Comparison of ENCODE assay signal across 9 cellular contexts in genomic region chr4:54539500-54540029, GRCh38.
DNase-seq lines count a peak whose midpoint lies in the region; ATAC-seq and TF ChIP-seq lines count a peak whose summit lies in the region.
"Had no signal": no experiment of that assay in that cellular context is flagged by ENCODE, and none has a peak within 500 bp of the region (broad histone marks: within the 10 kb centered on the region; RNA-seq: fewer than 3 reads in every experiment).

No MANE protein-coding gene starts in this region.

- H3K4me1 ChIP-seq in iPS-20b (ENCODE audit: insufficient read depth, low read length), result peaks cover 16% of the 10 kb centered on the region; the same call in 1 of the 2 replicates
- H3K4me1 ChIP-seq: BLaER1 treated with 17β-estradiol and CSF1 and Interleukin-3, amounts not matched to agents 10 nM and 100 nM had no signal

- DNase-seq in NCI-H1436 (lab: John Stamatoyannopoulos, UW) (peak; percentile 32), NCI-H1436 treated with DMSO at 0.1 percent for 48 hours (lab: John Stamatoyannopoulos, UW) (no peak), NCI-H2171 treated with DMSO at 0.1 percent for 48 hours (lab: John Stamatoyannopoulos, UW) (peak; percentile 72), brain microvascular endothelial cell (peak; percentile 45), sciatic nerve (ENCODE audit: low spot score) (no peak)
- DNase-seq in effector CD8-positive, alpha-beta T cell (lab: John Stamatoyannopoulos, UW), result no peak
- DNase-seq in activated CD4-positive, alpha-beta T cell treated with anti-CD3 and anti-CD28 coated beads for 1 hour, result no peak

- H3K9me3 ChIP-seq in iPS-20b (ENCODE audit: insufficient read depth, low read depth, low read length), result peaks cover 3% of the 10 kb centered on the region; the same call in 1 of the 2 replicates

- H3K4me3 ChIP-seq in brain microvascular endothelial cell (ENCODE audit: low read depth, low read length) (peak overlapping the region; percentile 55), iPS-20b (ENCODE audit: low read length) (peak overlapping the region; percentile 69)
- H3K4me3 ChIP-seq: BLaER1 treated with 17β-estradiol and CSF1 and Interleukin-3, amounts not matched to agents 10 nM and 100 nM had no signal

- ATAC-seq in sciatic nerve, result peak; percentile 81

- H3K27me3 ChIP-seq in brain microvascular endothelial cell (replicated peaks) (no peaks in the 10 kb centered on the region), iPS-20b (ENCODE audit: insufficient read depth, low read length) (peaks cover 8% of the 10 kb centered on the region; the same call in 1 of the 2 replicates)
- H3K27me3 ChIP-seq: BLaER1 treated with 17β-estradiol and CSF1 and Interleukin-3, amounts not matched to agents 10 nM and 100 nM had no signal

- H3K36me3 ChIP-seq in brain microvascular endothelial cell (replicated peaks), result no peaks in the 10 kb centered on the region
- no peaks in the 10 kb centered on the region for H3K36me3 ChIP-seq in iPS-20b (ENCODE audit: insufficient read depth, low read depth, low read length)
- H3K36me3 ChIP-seq: BLaER1 treated with 17β-estradiol and CSF1 and Interleukin-3, amounts not matched to agents 10 nM and 100 nM had no signal

- H3K27ac ChIP-seq in brain microvascular endothelial cell (no peak overlapping the region), iPS-20b (ENCODE audit: low read length) (no peak overlapping the region)
- H3K27ac ChIP-seq: BLaER1 treated with 17β-estradiol and CSF1 and Interleukin-3, amounts not matched to agents 10 nM and 100 nM had no signal

- no peak overlapping the region for H3K9ac ChIP-seq in iPS-20b (ENCODE audit: low read depth, low read length)
- H3K9ac ChIP-seq: BLaER1 treated with 17β-estradiol and CSF1 and Interleukin-3, amounts not matched to agents 10 nM and 100 nM had no signal

- in situ Hi-C loops in brain microvascular endothelial cell (cut with HindIII; ENCODE audit: low pct_ligation_motif_present, low sequenced_read_pairs), result no loop called here

- peak; percentile 31 for TF ChIP-seq CTCF in brain microvascular endothelial cell (IDR thresholded peaks at IDR 0.05; ENCODE audit: low read depth, low read length, missing control alignments)

- intact Hi-C loops in sciatic nerve (cut with DNase I), result no loop called here

Comparison
In these comparisons a context has a peak if more than half of its experiments do, and no peak if none do; other contexts are left out.
1. DNase-seq: peak in NCI-H1436 (single experiment), NCI-H2171 treated with DMSO at 0.1 percent for 48 hours (single experiment) and brain microvascular endothelial cell (single experiment); none in NCI-H1436 treated with DMSO at 0.1 percent for 48 hours (single experiment), sciatic nerve (single experiment), effector CD8-positive, alpha-beta T cell (single experiment) and activated CD4-positive, alpha-beta T cell treated with anti-CD3 and anti-CD28 coated beads for 1 hour (single experiment).